Comparison of ENCODE assay signal across 22 cellular contexts in genomic region chr7:128098629-128099028, GRCh38.
"Had no signal": no experiment of that assay in that cellular context is flagged by ENCODE, and none has a peak within 500 bp of the region (broad histone marks: within the 10 kb centered on the region; RNA-seq: fewer than 3 reads in every experiment).

No MANE protein-coding gene starts in this region.

- H3K4me1 ChIP-seq: upper lobe of right lung had no signal

- H3K27me3 Mint-ChIP-seq: activated naive CD4-positive, alpha-beta T cell treated with anti-CD3 and anti-CD28 coated beads, Interleukin-2, amount 50 U/mL, for 24 hours; natural killer cell treated with Interleukin-12 subunit alpha and Interleukin-12 subunit beta and Interleukin-15 and Interleukin-18, amount 100 ng/mL, for 72 hours had no signal

- H3K27me3 ChIP-seq: pancreas, thyroid gland, upper lobe of right lung had no signal

- DNase-seq: activated CD4-positive, alpha-beta T cell treated with anti-CD3 and anti-CD28 coated beads for 4 hours; activated CD4-positive, alpha-beta T cell treated with anti-CD3 and anti-CD28 coated beads, Interleukin-2, amount 50 U/mL, for 48 hours; activated CD4-positive, CD25-positive, alpha-beta regulatory T cell; activated gamma-delta T cell treated with Interleukin-2 at 50 U/mL for 16 hours; anterior cingulate cortex; foreskin melanocyte; hypothalamus; left cardiac atrium; pancreas; sigmoid colon; stimulated activated CD4-positive, alpha-beta T cell treated with anti-CD3 and anti-CD28 coated beads, Interleukin-2, amount 100 ng/mL, for 48 hours; substantia nigra; T1000; thyroid gland; upper lobe of right lung had no signal

- ATAC-seq: esophagus mucosa, left cardiac atrium, pancreas, upper lobe of right lung had no signal

- H3K9me3 ChIP-seq: neutrophil, pancreas, sigmoid colon, thyroid gland, upper lobe of right lung had no signal

- H3K36me3 ChIP-seq: neutrophil, pancreas, thyroid gland had no signal

- H3K9me3 Mint-ChIP-seq: activated naive CD4-positive, alpha-beta T cell treated with anti-CD3 and anti-CD28 coated beads, Interleukin-2, amount 50 U/mL, for 24 hours; natural killer cell treated with Interleukin-12 subunit alpha and Interleukin-12 subunit beta and Interleukin-15 and Interleukin-18, amount 100 ng/mL, for 72 hours; stimulated activated naive CD8-positive, alpha-beta T cell treated with anti-CD3 and anti-CD28 coated beads, Interleukin-15, Interleukin-2, amounts not matched to agents 100 ng/mL and 50 ng/mL, for 24 hours; T-helper 1 cell treated with Interleukin-12 subunit alpha and Interleukin-12 subunit beta and Interleukin-4 antibody, amounts not matched to agents 30 μg/mL and 1 μg/mL, for 36 hours had no signal

- H3K27ac ChIP-seq: neutrophil, pancreas, sigmoid colon, thyroid gland, upper lobe of right lung had no signal

- H3K27ac Mint-ChIP-seq: activated naive CD4-positive, alpha-beta T cell treated with anti-CD3 and anti-CD28 coated beads, Interleukin-2, amount 50 U/mL, for 24 hours; natural killer cell treated with Interleukin-12 subunit alpha and Interleukin-12 subunit beta and Interleukin-15 and Interleukin-18, amount 100 ng/mL, for 72 hours; T-helper 1 cell treated with Interleukin-12 subunit alpha and Interleukin-12 subunit beta and Interleukin-4 antibody, amounts not matched to agents 30 μg/mL and 1 μg/mL, for 36 hours had no signal

- H3K4me3 Mint-ChIP-seq: activated naive CD4-positive, alpha-beta T cell treated with anti-CD3 and anti-CD28 coated beads, Interleukin-2, amount 50 U/mL, for 24 hours; brain; natural killer cell treated with Interleukin-12 subunit alpha and Interleukin-12 subunit beta and Interleukin-15 and Interleukin-18, amount 100 ng/mL, for 72 hours; stimulated activated naive CD8-positive, alpha-beta T cell treated with anti-CD3 and anti-CD28 coated beads, Interleukin-15, Interleukin-2, amounts not matched to agents 100 ng/mL and 50 ng/mL, for 24 hours; T-helper 1 cell treated with Interleukin-12 subunit alpha and Interleukin-12 subunit beta and Interleukin-4 antibody, amounts not matched to agents 30 μg/mL and 1 μg/mL, for 36 hours had no signal

- FAIRE-seq: pancreas had no signal

- H3K4me3 ChIP-seq: pancreas, sigmoid colon, thyroid gland, upper lobe of right lung had no signal
